8 cellular contexts compared by ENCODE assay signal in genomic region chr1:145424612-145425435, GRCh38. TPM values are rescaled to one million over a fixed set of nuclear protein-coding genes. Genes with fewer than 3 reads are reported as not detected.
DNase-seq lines count a peak whose midpoint lies in the region; ATAC-seq and TF ChIP-seq lines count a peak whose summit lies in the region.
"Not testable (repeated sequence)": the region's sequence is repeated elsewhere in the genome, so short reads cannot be mapped to it uniquely, and the experiment has no call there.

No MANE protein-coding gene starts in this region.

- not testable (repeated sequence) for H3K4me1 ChIP-seq in neural progenitor cell
- peaks cover 0 to 13% (median 12%) of the 10 kb centered on the region in 5 donors for H3K4me1 ChIP-seq in subcutaneous abdominal adipose tissue (ENCODE audit: control insufficient read depth in 5 of 5, insufficient read depth in 5 of 5, low read length in 5 of 5)

- H4K20me1 ChIP-seq in neural progenitor cell (ENCODE audit: low read depth): not testable (repeated sequence)

- H3K9ac ChIP-seq in neural progenitor cell: not testable (repeated sequence)
- peak overlapping the region in 2 of 5 donors; percentile 68 to 77 for H3K9ac ChIP-seq in subcutaneous abdominal adipose tissue (ENCODE audit: low read length in 5 of 5)

- not testable (repeated sequence) for H3K36me3 ChIP-seq in neural progenitor cell; subcutaneous abdominal adipose tissue (ENCODE audit: control insufficient read depth in 5 of 5, insufficient read depth in 5 of 5, low read length in 5 of 5)

- peak overlapping the region; percentile 25 for H3K27ac Mint-ChIP-seq in activated naive CD8-positive, alpha-beta T cell treated with anti-CD3 and anti-CD28 coated beads, Interleukin-2, amount 10 ng/mL, durations not matched to agents 7 days and 5 days
- not testable (repeated sequence) for H3K27ac Mint-ChIP-seq in neural progenitor cell

- H3K27me3 Mint-ChIP-seq in activated naive CD8-positive, alpha-beta T cell treated with anti-CD3 and anti-CD28 coated beads, Interleukin-2, amount 10 ng/mL, durations not matched to agents 7 days and 5 days: peaks cover 46% of the 10 kb centered on the region
- H3K27me3 Mint-ChIP-seq in neural progenitor cell (ENCODE audit: insufficient read depth, low read depth): peaks cover 37% of the 10 kb centered on the region

- POLR2A ChIA-PET in activated naive CD8-positive, alpha-beta T cell treated with anti-CD3 and anti-CD28 coated beads, Interleukin-2, amount 10 ng/mL, durations not matched to agents 7 days and 5 days (lab: Charles Lee): not testable (repeated sequence)

- not testable (repeated sequence) for H3K27ac ChIP-seq in neural progenitor cell; subcutaneous abdominal adipose tissue (ENCODE audit: low read depth, low read length)

- H3K4me3 ChIP-seq in neural progenitor cell (peak overlapping the region; percentile 62), subcutaneous abdominal adipose tissue (ENCODE audit: low read depth in 1 of 5, low read length in 5 of 5) (peak overlapping the region; percentile 57 to 84 (median 76))

- H3K9me3 ChIP-seq in neural progenitor cell (ENCODE audit: low read depth); subcutaneous abdominal adipose tissue (ENCODE audit: control insufficient read depth in 5 of 5, low read length in 5 of 5): not testable (repeated sequence)

- intact Hi-C loops in Right ventricle myocardium inferior (cut with DNase I): not testable (repeated sequence)

- H3F3A ChIP-seq in neural progenitor cell (ENCODE audit: low read depth): peaks cover 12% of the 10 kb centered on the region

- not testable (repeated sequence) for TF ChIP-seq CTCF in neural progenitor cell (IDR thresholded peaks at IDR 0.05)

- ATAC-seq in GM21825 (IDR thresholded peaks at IDR 0.05; ENCODE audit: unreplicated experiment): peak; percentile 50
- ATAC-seq in activated naive CD8-positive, alpha-beta T cell treated with anti-CD3 and anti-CD28 coated beads, Interleukin-2, amount 10 ng/mL, durations not matched to agents 7 days and 5 days (ENCODE audit: low read depth): peak; percentile 76
- peak; percentile 86 for ATAC-seq in Right ventricle myocardium inferior

- peak overlapping the region; percentile 94 for H3K4me3 Mint-ChIP-seq in activated naive CD8-positive, alpha-beta T cell treated with anti-CD3 and anti-CD28 coated beads, Interleukin-2, amount 10 ng/mL, durations not matched to agents 7 days and 5 days
- peak overlapping the region; percentile 96 for H3K4me3 Mint-ChIP-seq in neural progenitor cell

- H3K27me3 ChIP-seq in neural progenitor cell (peaks cover 58% of the 10 kb centered on the region), subcutaneous abdominal adipose tissue (ENCODE audit: control insufficient read depth in 5 of 5, insufficient read depth in 4 of 5, low read length in 5 of 5) (peaks cover 0 to 15% (median 7%) of the 10 kb centered on the region in 5 donors)

- DNase-seq in ELF-1 (ENCODE audit: low read depth, low spot score): peak; percentile 12
- peak; percentile 42 for DNase-seq in HK-2 (ENCODE audit: unreplicated experiment)
- DNase-seq in T-helper 1 cell: peak in 4 of 5 donors; percentile 13 to 56 (median 34)
- DNase-seq in activated naive CD8-positive, alpha-beta T cell treated with anti-CD3 and anti-CD28 coated beads, Interleukin-2, amount 10 ng/mL, durations not matched to agents 7 days and 5 days: peak; percentile 54
- DNase-seq in Right ventricle myocardium inferior (ENCODE audit: missing footprints): not testable (repeated sequence)
- peak; percentile 18 for DNase-seq in neural progenitor cell (ENCODE audit: low spot score)

- H2AFZ ChIP-seq in neural progenitor cell (replicated peaks): peak overlapping the region; percentile 97

- not testable (repeated sequence) for H3K79me2 ChIP-seq in neural progenitor cell (ENCODE audit: low read depth)

- H3K36me3 Mint-ChIP-seq in activated naive CD8-positive, alpha-beta T cell treated with anti-CD3 and anti-CD28 coated beads, Interleukin-2, amount 10 ng/mL, durations not matched to agents 7 days and 5 days; neural progenitor cell: not testable (repeated sequence)

- H3K9me3 Mint-ChIP-seq in activated naive CD8-positive, alpha-beta T cell treated with anti-CD3 and anti-CD28 coated beads, Interleukin-2, amount 10 ng/mL, durations not matched to agents 7 days and 5 days: peaks cover 16% of the 10 kb centered on the region
- peaks cover 22% of the 10 kb centered on the region for H3K9me3 Mint-ChIP-seq in neural progenitor cell

- peak overlapping the region; percentile 75 for H3K4me2 ChIP-seq in neural progenitor cell

- H3K4me1 Mint-ChIP-seq in activated naive CD8-positive, alpha-beta T cell treated with anti-CD3 and anti-CD28 coated beads, Interleukin-2, amount 10 ng/mL, durations not matched to agents 7 days and 5 days; neural progenitor cell: not testable (repeated sequence)

RNA-seq across cellular contexts. Expression of gene NBPF20, which starts 0.6 kb away (rescaled TPM):
- 1 to 10 TPM in 1 of 2 experiments, under 1 TPM in 1; 0.99 to 1.4 TPM for total RNA-seq in activated naive CD8-positive, alpha-beta T cell treated with anti-CD3 and anti-CD28 coated beads, Interleukin-2, amount 10 ng/mL, durations not matched to agents 7 days and 5 days
- total RNA-seq in Right ventricle myocardium inferior (0.57 TPM), neural progenitor cell (ENCODE audit: low replicate concordance) (0.37 and 0.68 TPM in 2 replicates)
